12 cellular contexts compared by ENCODE assay signal in the genomic region with DNA sequence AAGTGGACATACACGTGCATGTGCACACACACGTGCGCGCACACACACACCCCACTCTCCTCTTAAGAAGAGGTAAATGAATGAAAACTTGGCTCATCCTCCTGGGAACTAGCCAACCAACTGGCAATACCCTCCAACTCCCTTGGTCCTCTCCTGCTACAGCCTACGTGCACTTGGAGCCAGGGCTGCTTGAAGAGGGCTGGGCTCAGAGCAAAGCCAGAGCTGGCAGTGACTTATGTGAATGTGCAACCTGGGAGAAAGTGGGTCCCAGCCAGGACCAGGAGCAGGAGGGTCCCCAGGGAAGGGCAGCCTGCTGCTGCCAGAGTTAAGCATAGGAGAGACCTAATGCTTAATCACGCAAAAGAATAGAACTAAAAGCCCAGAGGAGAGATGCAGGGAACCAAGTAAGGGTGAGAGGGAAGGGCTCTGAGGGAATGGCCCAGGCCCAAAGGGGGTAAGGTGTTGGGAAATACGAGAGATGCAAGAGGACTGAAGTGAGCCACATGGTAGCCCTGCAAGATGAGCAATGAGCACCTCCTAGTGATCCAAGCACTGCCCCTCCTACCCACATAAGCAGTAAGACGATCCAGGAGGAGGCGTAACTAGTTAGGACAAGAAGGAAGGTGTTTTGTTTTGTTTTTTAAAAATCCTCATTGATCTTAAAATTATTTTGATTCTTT. TPM values are rescaled to one million over a fixed set of nuclear protein-coding genes. Genes with fewer than 3 reads are reported as not detected.
DNase-seq lines count a peak whose midpoint lies in the region; ATAC-seq, FAIRE-seq and TF ChIP-seq lines count a peak whose summit lies in the region.
"Had no signal": no experiment of that assay in that cellular context is flagged by ENCODE, and none has a peak within 500 bp of the region (broad histone marks: within the 10 kb centered on the region; RNA-seq: fewer than 3 reads in every experiment).

No MANE protein-coding gene starts in this region.

- ATAC-seq in psoas muscle (peak; percentile 36 to 86 (median 74)), HG03280 (IDR thresholded peaks at IDR 0.05; ENCODE audit: unreplicated experiment) (no peak), GM21360 (IDR thresholded peaks at IDR 0.05; ENCODE audit: unreplicated experiment) (no peak)

- WGBS in GM23248 (ENCODE audit: low coverage in 1 of 2, low lambda C conversion rate in 2 of 2, missing lambda C conversion rate in 2 of 2), 2 experiments, result 38 to 47% methylated on average over 9 of the region's 9 CpGs
- WGBS in psoas muscle, 3 donors, result 58 to 76% (median 64%) methylated on average over 9 of the region's 9 CpGs

- in situ Hi-C loops in GM23248 (cut with MboI), result no loop called here

- H3K9ac ChIP-seq in GM23248, result peak overlapping the region; percentile 50

- no peaks in the 10 kb centered on the region for H4K20me1 ChIP-seq in GM23248 (ENCODE audit: insufficient read depth)

- no peak overlapping the region for H2AFZ ChIP-seq in GM23248

- no peaks in the 10 kb centered on the region for H3K27me3 ChIP-seq in GM23248 (replicated peaks; ENCODE audit: insufficient read depth)
- H3K27me3 ChIP-seq in psoas muscle (ENCODE audit: insufficient read depth in 3 of 3, low read length in 2 of 3), result no peaks in the 10 kb centered on the region

- TF ChIP-seq POLR2A in GM12891 (IDR thresholded peaks at IDR 0.05; ENCODE audit: low read depth, low read length), result no peak

- H3K79me2 ChIP-seq in GM23248 (ENCODE audit: insufficient read depth), result peaks cover 74% of the 10 kb centered on the region

- peak overlapping the region; percentile 3 for H3K4me2 ChIP-seq in GM23248 (ENCODE audit: unreplicated experiment)

- intact Hi-C loops in psoas muscle (cut with DNase I), result no loop called here

- no peaks in the 10 kb centered on the region for H3K9me2 ChIP-seq in GM23248 (ENCODE audit: insufficient read depth)

- no peak overlapping the region for H3K4me3 ChIP-seq in GM23248
- H3K4me3 ChIP-seq in epithelial cell of esophagus (ENCODE audit: low read length), result no peak overlapping the region
- H3K4me3 ChIP-seq in psoas muscle, result no peak overlapping the region

- H3F3A ChIP-seq in GM23248 (ENCODE audit: insufficient read depth), result peaks cover 29% of the 10 kb centered on the region

- peak overlapping the region; percentile 64 for H3K27ac ChIP-seq in GM23248
- H3K27ac ChIP-seq in psoas muscle, result peak overlapping the region; percentile 63

- no peak for FAIRE-seq in GM12891 (lab: Jason Lieb, UNC)
- FAIRE-seq: G401.6, GM19239 had no signal

- H3K36me3 ChIP-seq in GM23248 (ENCODE audit: low read depth), result peaks cover 26% of the 10 kb centered on the region
- H3K36me3 ChIP-seq in psoas muscle (ENCODE audit: insufficient read depth in 1 of 2, low read depth in 1 of 2), result peaks cover 4 to 28% of the 10 kb centered on the region in 2 donors

- peak; percentile 24 for TF ChIP-seq CTCF in epithelial cell of esophagus (IDR thresholded peaks at IDR 0.05; ENCODE audit: insufficient read depth, low read depth, low read length, missing control alignments)
- no peak for TF ChIP-seq CTCF in psoas muscle (IDR thresholded peaks at IDR 0.05)

- no peaks in the 10 kb centered on the region for H3K9me3 ChIP-seq in GM23248 (ENCODE audit: low read depth)
- no peaks in the 10 kb centered on the region for H3K9me3 ChIP-seq in psoas muscle

- peaks cover 39% of the 10 kb centered on the region for H3K4me1 ChIP-seq in GM23248 (ENCODE audit: insufficient read depth)
- peaks cover 30% of the 10 kb centered on the region for H3K4me1 ChIP-seq in psoas muscle

- DNase-seq in GM23248 (peak; percentile 75), NCI-H2196 (lab: John Stamatoyannopoulos, UW; ENCODE audit: unreplicated experiment) (peak; percentile 46), epithelial cell of esophagus (ENCODE audit: low read depth) (peak; percentile 73), psoas muscle (peak; percentile 36 to 68), GM12891 (ENCODE audit: insufficient read length, low spot score) (no peak), COLO829 (ENCODE audit: low spot score) (no peak)
- DNase-seq: MM.1S, SHP77 treated with DMSO at 0.1 percent for 48 hours had no signal

TF ChIP-seq in GM12891, 5 proteins besides CTCF, POLR2A, EP300 and RAD21:
- TF ChIP-seq POU2F2 (IDR thresholded peaks at IDR 0.05; ENCODE audit: low read depth, low read length) (no peak), SPI1 (IDR thresholded peaks at IDR 0.05; ENCODE audit: low read depth, low read length) (no peak), TAF1 (IDR thresholded peaks at IDR 0.05; ENCODE audit: low read depth, low read length) (no peak), PAX5 (IDR thresholded peaks at IDR 0.05; ENCODE audit: insufficient read depth, low read length, severe bottlenecking) (no peak), POLR2AphosphoS5 (IDR thresholded peaks at IDR 0.05; ENCODE audit: low read depth, low read length) (no peak)

RNA-seq across cellular contexts. Expression of a gene that starts 24.7 kb away (rescaled TPM):
- total RNA-seq in GM23248 (2014; rRNA removed; shearing (Covaris generic)), result 28.7 and 40.2 TPM in 2 replicates
- 38.7 and 40.7 TPM in 2 replicates for polyA plus RNA-seq in GM23248 (2016; fragmentation: Nextera tagmentation; extraction: Ambion mirVana)
- total RNA-seq in psoas muscle, result 10 to 100 TPM; 17.1 to 49.3 (median 19.5) TPM
- 10 to 100 TPM in 2 of 3 donors, 1 to 10 TPM in 1; 7.9 to 46.5 (median 11.6) TPM for polyA plus RNA-seq in psoas muscle
- 32.1 TPM for polyA plus RNA-seq in GM12891 (2012; ENCODE audit: low read depth, missing spikeins)

Comparison
In these comparisons a context has a peak if more than half of its experiments do, and no peak if none do; other contexts are left out.
1. DNase-seq: peak in GM23248 (single experiment), NCI-H2196 (single experiment), epithelial cell of esophagus (single experiment) and psoas muscle (2 of 2); none in GM12891 (single experiment) and COLO829 (single experiment).
2. ATAC-seq: peak in psoas muscle (4 of 4); none in HG03280 (single experiment) and GM21360 (single experiment).